9 cellular contexts compared by ENCODE assay signal in the genomic region with DNA sequence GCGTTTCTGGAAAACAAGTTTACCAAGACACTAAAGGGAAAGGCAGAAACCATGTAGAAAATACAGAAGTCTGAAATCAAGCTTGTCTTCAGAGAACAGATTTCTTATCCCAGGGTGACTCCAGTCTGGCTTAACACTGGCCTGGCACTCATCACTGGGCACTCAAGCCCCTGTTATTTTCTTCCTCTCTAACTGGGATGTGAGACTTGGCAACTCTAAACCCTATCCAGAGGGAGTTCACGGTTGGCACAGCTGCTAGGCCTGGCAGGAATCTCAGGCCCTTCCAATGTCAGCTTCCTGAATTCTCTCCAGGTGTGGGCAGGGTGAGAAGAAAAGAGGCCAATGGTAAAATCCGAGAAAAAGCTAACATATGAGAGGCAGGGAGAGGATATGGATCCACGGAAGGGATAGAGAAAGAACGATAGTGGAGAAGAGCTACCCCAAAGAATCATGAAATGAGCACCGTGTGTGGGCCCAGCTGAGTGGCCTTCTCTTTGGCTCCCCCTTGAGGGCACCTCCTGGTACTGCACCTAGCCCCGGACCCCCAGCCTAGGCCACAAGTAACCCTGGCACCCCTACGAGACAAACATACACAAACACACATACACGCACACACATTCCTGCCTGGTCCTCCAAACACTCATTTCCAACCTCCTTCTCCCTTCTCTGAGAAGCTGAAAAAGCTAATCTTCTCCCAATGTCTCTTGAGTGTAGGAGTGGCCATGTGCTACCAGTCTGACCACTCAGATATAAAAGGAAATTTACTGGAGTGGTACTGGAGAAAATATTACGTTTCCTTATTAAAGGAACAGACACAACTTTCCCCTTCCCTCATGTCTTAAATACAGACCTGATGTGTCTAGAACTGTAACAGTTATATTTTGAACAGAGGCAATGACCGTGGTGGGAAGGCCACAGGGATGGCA. TPM values are rescaled to one million over a fixed set of nuclear protein-coding genes. Genes with fewer than 3 reads are reported as not detected.
DNase-seq lines count a peak whose midpoint lies in the region; ATAC-seq, FAIRE-seq and TF ChIP-seq lines count a peak whose summit lies in the region.
"Had no signal": no experiment of that assay in that cellular context is flagged by ENCODE, and none has a peak within 500 bp of the region (broad histone marks: within the 10 kb centered on the region; RNA-seq: fewer than 3 reads in every experiment).

No MANE protein-coding gene starts in this region.

- H3K4me1 Mint-ChIP-seq in naive B cell, result no peaks in the 10 kb centered on the region

- peak; percentile 74 for TF ChIP-seq CTCF in AG09319 (IDR thresholded peaks at IDR 0.05; ENCODE audit: low read depth, low read length)
- peak; percentile 66 for TF ChIP-seq CTCF in OCI-LY1 (IDR thresholded peaks at IDR 0.05; ENCODE audit: low read length)
- peak; percentile 92 to 94 for TF ChIP-seq CTCF in mammary epithelial cell (conservative IDR thresholded peaks at IDR 0.05 in 1 of 2, IDR thresholded peaks at IDR 0.05 in 1 of 2; ENCODE audit: extremely low read depth in 1 of 2, insufficient read depth in 1 of 2, low read depth in 1 of 2, low read length in 2 of 2)

- CTCF ChIA-PET in mammary epithelial cell (lab: Charles Lee; ENCODE audit: low non-redundant PET), result interaction anchor here (0.5 kb wide), 1 partner anchor 1182 kb away, joined by 4 read pairs; no protein-coding TSS in a partner anchor

- H3F3A ChIP-seq in OCI-LY1 (ENCODE audit: insufficient read depth, low read length), result no peaks in the 10 kb centered on the region

- in situ Hi-C loops in mammary epithelial cell (cut with MboI; ENCODE audit: low sequenced_read_pairs in 2 of 2), result no loop called here

- FAIRE-seq in GM18507 (lab: Jason Lieb, UNC), result peak; percentile 79

- H3K4me2 ChIP-seq in OCI-LY1 (ENCODE audit: low read length) (no peak overlapping the region), mammary epithelial cell (ENCODE audit: insufficient read depth, low read depth, low read length) (no peak overlapping the region)

- 37% methylated on average over 10 of the region's 11 CpGs for WGBS in mammary epithelial cell (ENCODE audit: low coverage, missing lambda C conversion rate)

- BruUV-seq in mammary epithelial cell (replicated peaks; lab: Mats Ljungman, UMichigan), result no TSS peak

- H2AFZ ChIP-seq in OCI-LY1 (ENCODE audit: low read length), result no peak overlapping the region
- peak overlapping the region; percentile 13 for H2AFZ ChIP-seq in mammary epithelial cell (ENCODE audit: low read depth, low read length)

- H3K4me1 ChIP-seq in OCI-LY1 (ENCODE audit: insufficient read depth, low read length, severe bottlenecking) (no peaks in the 10 kb centered on the region), mammary epithelial cell (ENCODE audit: insufficient read depth, low read length) (no peaks in the 10 kb centered on the region)

- H3K27ac ChIP-seq in OCI-LY1 (ENCODE audit: low read depth, low read length, poor library complexity, severe bottlenecking), result no peak overlapping the region
- no peak overlapping the region for H3K27ac ChIP-seq in mammary epithelial cell (ENCODE audit: insufficient read depth, low read depth, low read length)

- H3K36me3 ChIP-seq in OCI-LY1 (ENCODE audit: insufficient read depth, low read length) (no peaks in the 10 kb centered on the region), mammary epithelial cell (ENCODE audit: insufficient read depth, low read length) (no peaks in the 10 kb centered on the region)

- no peaks in the 10 kb centered on the region for H3K9me3 Mint-ChIP-seq in naive B cell
- H3K9me3 Mint-ChIP-seq: stimulated activated naive CD8-positive, alpha-beta T cell treated with anti-CD3 and anti-CD28 coated beads, Interleukin-15, Interleukin-2, amounts not matched to agents 100 ng/mL and 50 ng/mL, for 24 hours had no signal

- intact Hi-C loops in mammary epithelial cell (cut with micrococcal nuclease), result loop anchor here (1.0 to 10.0 kb wide), 3 partner anchors 237 to 1331 kb away; no protein-coding TSS in a partner anchor

- H3K27me3 ChIP-seq in OCI-LY1 (ENCODE audit: insufficient read depth, low read length), result no peaks in the 10 kb centered on the region
- peaks cover 4% of the 10 kb centered on the region for H3K27me3 ChIP-seq in mammary epithelial cell (ENCODE audit: insufficient read depth, low read length)

- H3K4me3 ChIP-seq in OCI-LY1 (ENCODE audit: low read depth, low read length, poor library complexity, severe bottlenecking) (no peak overlapping the region), mammary epithelial cell (replicated peaks in 1 of 3; ENCODE audit: insufficient read depth in 1 of 3, low read depth in 2 of 3, low read length in 3 of 3) (no peak overlapping the region)

- no peak overlapping the region for H3K9ac ChIP-seq in OCI-LY1 (ENCODE audit: low read length)
- H3K9ac ChIP-seq in mammary epithelial cell (ENCODE audit: insufficient read depth, low read length), result no peak overlapping the region

- peaks cover 0 to 5% (median 3%) of the 10 kb centered on the region in 3 donors for H3K27me3 Mint-ChIP-seq in naive B cell
- H3K27me3 Mint-ChIP-seq: stimulated activated naive CD8-positive, alpha-beta T cell treated with anti-CD3 and anti-CD28 coated beads, Interleukin-15, Interleukin-2, amounts not matched to agents 100 ng/mL and 50 ng/mL, for 24 hours had no signal

- dilution Hi-C loops in mammary epithelial cell (cut with HindIII; ENCODE audit: low sequenced_read_pairs), result no loop called here

- ATAC-seq in HG02870 (IDR thresholded peaks at IDR 0.05; ENCODE audit: unreplicated experiment) (peak; percentile 85), naive B cell (ENCODE audit: low read depth in 2 of 2) (peak; percentile 49 to 51)

- no peaks in the 10 kb centered on the region for H3K9me2 ChIP-seq in OCI-LY1 (ENCODE audit: low read depth, low read length)

- H4K20me1 ChIP-seq in OCI-LY1 (ENCODE audit: insufficient read depth, low read length), result no peaks in the 10 kb centered on the region
- no peaks in the 10 kb centered on the region for H4K20me1 ChIP-seq in mammary epithelial cell (ENCODE audit: insufficient read depth, low read length)

- H3K27ac Mint-ChIP-seq in naive B cell, result peak overlapping the region in 2 of 6 donors; percentile 4 to 81
- H3K27ac Mint-ChIP-seq: stimulated activated naive CD8-positive, alpha-beta T cell treated with anti-CD3 and anti-CD28 coated beads, Interleukin-15, Interleukin-2, amounts not matched to agents 100 ng/mL and 50 ng/mL, for 24 hours had no signal

- H3K9me3 ChIP-seq in OCI-LY1 (ENCODE audit: low read length) (no peaks in the 10 kb centered on the region), mammary epithelial cell (replicated peaks; ENCODE audit: insufficient read depth, low read length) (no peaks in the 10 kb centered on the region)

- H3K4me3 Mint-ChIP-seq in naive B cell, result no peak overlapping the region
- H3K4me3 Mint-ChIP-seq: stimulated activated naive CD8-positive, alpha-beta T cell treated with anti-CD3 and anti-CD28 coated beads, Interleukin-15, Interleukin-2, amounts not matched to agents 100 ng/mL and 50 ng/mL, for 24 hours had no signal

- DNase-seq in AG09319 (ENCODE audit: extremely low read depth, low read depth) (no peak), GM18507 (ENCODE audit: extremely low spot score, insufficient read length, low read depth) (no peak), mammary epithelial cell (no peak), naive B cell (peak; percentile 19), NCI-H2227 (lab: John Stamatoyannopoulos, UW; ENCODE audit: unreplicated experiment) (no peak), SHP77 treated with DMSO at 0.1 percent for 48 hours (lab: John Stamatoyannopoulos, UW) (no peak)

- no peaks in the 10 kb centered on the region for H3K36me3 Mint-ChIP-seq in naive B cell

- H3K79me2 ChIP-seq in OCI-LY1 (ENCODE audit: insufficient read depth, low read length), result no peaks in the 10 kb centered on the region
- H3K79me2 ChIP-seq in mammary epithelial cell (ENCODE audit: insufficient read depth, low read length), result no peaks in the 10 kb centered on the region

RNA-seq across cellular contexts. Expression of gene PTCHD1, which starts 16.6 kb away (rescaled TPM):
- not detected for total RNA-seq in mammary epithelial cell
- not detected for polyA plus RNA-seq in mammary epithelial cell
- polyA minus RNA-seq in mammary epithelial cell, result not detected
- not detected for polyA plus RNA-seq in naive B cell (ENCODE audit: low read depth in 6 of 6)
